Comparison of ENCODE assay signal across 9 cellular contexts in the genomic region with DNA sequence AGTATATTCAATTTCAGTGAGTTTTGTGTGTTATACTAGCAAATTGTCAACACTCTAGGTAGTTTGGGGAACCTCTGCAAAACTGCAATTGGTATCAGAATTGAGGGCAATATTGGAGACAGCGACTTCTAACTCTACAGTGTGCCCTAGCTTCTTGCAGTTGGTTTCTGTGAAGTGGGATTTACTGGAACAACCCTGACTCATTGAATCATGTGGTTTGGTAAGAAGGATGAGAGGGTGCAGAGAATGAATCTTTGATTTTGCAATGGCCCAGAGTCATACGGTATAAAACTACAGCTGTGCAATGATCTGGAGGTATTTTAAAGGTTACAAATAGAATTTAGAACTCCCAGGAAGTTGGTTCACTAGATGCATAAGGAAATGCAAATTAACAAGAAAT.
DNase-seq lines count a peak whose midpoint lies in the region; ATAC-seq, FAIRE-seq and TF ChIP-seq lines count a peak whose summit lies in the region.
"Had no signal": no experiment of that assay in that cellular context is flagged by ENCODE, and none has a peak within 500 bp of the region (broad histone marks: within the 10 kb centered on the region; RNA-seq: fewer than 3 reads in every experiment).

No MANE protein-coding gene starts in this region.

- ATAC-seq in memory B cell (ENCODE audit: low read depth) (no peak), HG02623 (IDR thresholded peaks at IDR 0.05; ENCODE audit: unreplicated experiment) (no peak)

- no peaks in the 10 kb centered on the region for H4K20me1 ChIP-seq in MM.1S (ENCODE audit: insufficient read depth, low read length)

- no peak for FAIRE-seq in frontal cortex (lab: Jason Lieb, UNC)

- H3K4me3 ChIP-seq in CD4-positive, alpha-beta memory T cell (ENCODE audit: low read length in 2 of 2) = peak overlapping the region; percentile 21 to 43
- H3K4me3 ChIP-seq in MM.1S (ENCODE audit: low read length) (peak overlapping the region; percentile 55), ascending aorta (peak overlapping the region; percentile 18 to 50)

- DNase-seq in CD4-positive, alpha-beta memory T cell = peak in 2 of 5 donors; percentile 0 to 7
- no peak for DNase-seq in MM.1S
- no peak for DNase-seq in ascending aorta (ENCODE audit: low spot score in 2 of 2)
- DNase-seq in memory B cell (ENCODE audit: low spot score in 2 of 2) = no peak
- DNase-seq in C1 segment of cervical spinal cord (lab: John Stamatoyannopoulos, UW) = no peak
- no peak for DNase-seq in HEK293T (ENCODE audit: extremely low spot score)
- DNase-seq in frontal cortex (ENCODE audit: low spot score in 2 of 2) = no peak
- DNase-seq: amygdala had no signal

- H3K4me1 ChIP-seq in CD4-positive, alpha-beta memory T cell (ENCODE audit: insufficient read depth, low read length) = peaks cover 18% of the 10 kb centered on the region
- H3K4me1 ChIP-seq in MM.1S (ENCODE audit: low read length) (no peaks in the 10 kb centered on the region), ascending aorta (no peaks in the 10 kb centered on the region)

- intact Hi-C loops in CD4-positive, alpha-beta memory T cell (cut with micrococcal nuclease) = no loop called here
- intact Hi-C loops in ascending aorta (cut with DNase I) = no loop called here

- peaks cover 0 to 2% (median 0%) of the 10 kb centered on the region in 8 donors for H3K9me3 Mint-ChIP-seq in CD4-positive, alpha-beta memory T cell
- H3K9me3 Mint-ChIP-seq in memory B cell = no peaks in the 10 kb centered on the region

- CTCF ChIA-PET in CD4-positive, alpha-beta memory T cell (lab: Charles Lee; ENCODE audit: partially characterized antibody) = interaction anchor here (0.7 to 1.2 kb wide), 2 partner anchors 20 to 22 kb away, joined by 3 to 5 read pairs; no protein-coding TSS in a partner anchor
- CTCF ChIA-PET in HEK293T (lab: Yijun Ruan, JAX) = no interaction called here

- TF ChIP-seq CTCF in MM.1S (IDR thresholded peaks at IDR 0.05; ENCODE audit: low read length) (no peak), ascending aorta (IDR thresholded peaks at IDR 0.05) (no peak)

- H3K9me3 ChIP-seq in CD4-positive, alpha-beta memory T cell (ENCODE audit: control insufficient read depth in 1 of 2, low read length in 2 of 2) = no peaks in the 10 kb centered on the region
- H3K9me3 ChIP-seq in MM.1S (replicated peaks; ENCODE audit: insufficient read depth, low read length) = no peaks in the 10 kb centered on the region
- H3K9me3 ChIP-seq in ascending aorta = no peaks in the 10 kb centered on the region

- no peaks in the 10 kb centered on the region for H3K36me3 Mint-ChIP-seq in CD4-positive, alpha-beta memory T cell
- H3K36me3 Mint-ChIP-seq in memory B cell = no peaks in the 10 kb centered on the region

- no peak overlapping the region for H3K9ac ChIP-seq in MM.1S (ENCODE audit: low read length)

- peak overlapping the region; percentile 79 to 91 (median 88) for H3K4me3 Mint-ChIP-seq in CD4-positive, alpha-beta memory T cell
- peak overlapping the region; percentile 79 for H3K4me3 Mint-ChIP-seq in memory B cell

- H3K4me2 ChIP-seq in MM.1S (ENCODE audit: low read depth, low read length) = peak overlapping the region; percentile 56

- no peaks in the 10 kb centered on the region for H3K79me2 ChIP-seq in MM.1S (ENCODE audit: low read length)

- H3K27ac ChIP-seq in CD4-positive, alpha-beta memory T cell (ENCODE audit: low read depth, low read length) = no peak overlapping the region
- no peak overlapping the region for H3K27ac ChIP-seq in MM.1S (ENCODE audit: low read length)
- no peak overlapping the region for H3K27ac ChIP-seq in ascending aorta

- no peaks in the 10 kb centered on the region for H3F3A ChIP-seq in MM.1S (ENCODE audit: insufficient read depth, low read length)

- no peaks in the 10 kb centered on the region for H3K9me2 ChIP-seq in MM.1S (replicated peaks; ENCODE audit: insufficient read depth, low read length)

- H3K27me3 Mint-ChIP-seq in CD4-positive, alpha-beta memory T cell = no peaks in the 10 kb centered on the region
- no peaks in the 10 kb centered on the region for H3K27me3 Mint-ChIP-seq in memory B cell

- peak overlapping the region in 5 of 7 donors; percentile 5 to 89 (median 83) for H3K27ac Mint-ChIP-seq in CD4-positive, alpha-beta memory T cell
- H3K27ac Mint-ChIP-seq in memory B cell = no peak overlapping the region

- H3K27me3 ChIP-seq in CD4-positive, alpha-beta memory T cell (ENCODE audit: insufficient read depth, low read length) = no peaks in the 10 kb centered on the region
- no peaks in the 10 kb centered on the region for H3K27me3 ChIP-seq in MM.1S (replicated peaks; ENCODE audit: insufficient read depth, low read length)
- no peaks in the 10 kb centered on the region for H3K27me3 ChIP-seq in ascending aorta

- peak overlapping the region; percentile 85 for H2AFZ ChIP-seq in MM.1S (ENCODE audit: low read length)

- no peaks in the 10 kb centered on the region for H3K36me3 ChIP-seq in CD4-positive, alpha-beta memory T cell (ENCODE audit: insufficient read depth, low read length)
- H3K36me3 ChIP-seq in MM.1S (replicated peaks; ENCODE audit: insufficient read depth, low read length) (no peaks in the 10 kb centered on the region), ascending aorta (no peaks in the 10 kb centered on the region)

- POLR2A ChIA-PET in CD4-positive, alpha-beta memory T cell (lab: Charles Lee; ENCODE audit: partially characterized antibody) = no interaction called here
- POLR2A ChIA-PET in HEK293T (lab: Yijun Ruan, JAX) = no interaction called here

- H3K4me1 Mint-ChIP-seq in CD4-positive, alpha-beta memory T cell = peaks cover 14 to 28% (median 18%) of the 10 kb centered on the region in 4 donors
- peaks cover 27% of the 10 kb centered on the region for H3K4me1 Mint-ChIP-seq in memory B cell

TF ChIP-seq in HEK293T, 16 proteins besides CTCF, POLR2A, EP300 and RAD21:
- TF ChIP-seq SUZ12 (IDR thresholded peaks at IDR 0.05) (no peak), BHLHE40 (IDR thresholded peaks at IDR 0.05; ENCODE audit: borderline replicate concordance) (no peak), NFRKB (IDR thresholded peaks at IDR 0.05) (no peak), TARDBP (IDR thresholded peaks at IDR 0.05) (no peak), FOXM1 (IDR thresholded peaks at IDR 0.05; ENCODE audit: borderline replicate concordance) (no peak), HDGF (IDR thresholded peaks at IDR 0.05; ENCODE audit: borderline replicate concordance) (no peak), SP1 (IDR thresholded peaks at IDR 0.05) (no peak)
- TF ChIP-seq, protein P1, sequence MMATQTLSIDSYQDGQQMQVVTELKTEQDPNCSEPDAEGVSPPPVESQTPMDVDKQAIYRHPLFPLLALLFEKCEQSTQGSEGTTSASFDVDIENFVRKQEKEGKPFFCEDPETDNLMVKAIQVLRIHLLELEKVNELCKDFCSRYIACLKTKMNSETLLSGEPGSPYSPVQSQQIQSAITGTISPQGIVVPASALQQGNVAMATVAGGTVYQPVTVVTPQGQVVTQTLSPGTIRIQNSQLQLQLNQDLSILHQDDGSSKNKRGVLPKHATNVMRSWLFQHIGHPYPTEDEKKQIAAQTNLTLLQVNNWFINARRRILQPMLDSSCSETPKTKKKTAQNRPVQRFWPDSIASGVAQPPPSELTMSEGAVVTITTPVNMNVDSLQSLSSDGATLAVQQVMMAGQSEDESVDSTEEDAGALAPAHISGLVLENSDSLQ (IDR thresholded peaks at IDR 0.05) = no peak
TF ChIP-seq in HEK293T: peak in this region for 0.
